Comparison of ENCODE assay signal across 20 cellular contexts in genomic region chr14:20384321-20384720, GRCh38. TPM values are rescaled to one million over a fixed set of nuclear protein-coding genes. Genes with fewer than 3 reads are reported as not detected.
DNase-seq lines count a peak whose midpoint lies in the region; ATAC-seq and TF ChIP-seq lines count a peak whose summit lies in the region.
"Had no signal": no experiment of that assay in that cellular context is flagged by ENCODE, and none has a peak within 500 bp of the region (broad histone marks: within the 10 kb centered on the region; RNA-seq: fewer than 3 reads in every experiment).

No MANE protein-coding gene starts in this region.

- H3K4me3 Mint-ChIP-seq in T-helper 2 cell treated with Interferon-gamma antibody and Interleukin-4, amounts not matched to agents 5 μg/mL and 100 μg/mL, for 36 hours, result no peak overlapping the region
- H3K4me3 Mint-ChIP-seq in neural crest cell, result no peak overlapping the region
- H3K4me3 Mint-ChIP-seq: CD4-positive, alpha-beta memory T cell; GM23338 had no signal

- H3K9me3 Mint-ChIP-seq in T-helper 2 cell treated with Interferon-gamma antibody and Interleukin-4, amounts not matched to agents 5 μg/mL and 100 μg/mL, for 36 hours, result no peaks in the 10 kb centered on the region
- H3K9me3 Mint-ChIP-seq in neural crest cell, result no peaks in the 10 kb centered on the region
- H3K9me3 Mint-ChIP-seq: GM23338 had no signal

- H3K9me3 ChIP-seq in right cardiac atrium (ENCODE audit: control insufficient read depth, low read length), result no peaks in the 10 kb centered on the region
- H3K9me3 ChIP-seq: A549 had no signal

- no peak for DNase-seq in T-helper 2 cell treated with Interferon-gamma antibody and Interleukin-4, amounts not matched to agents 5 μg/mL and 100 μg/mL, for 36 hours (ENCODE audit: low spot score)
- no peak for DNase-seq in T-helper 2 cell
- DNase-seq in cardiac septum (ENCODE audit: low spot score), result peak; percentile 71
- DNase-seq in right cardiac atrium, result no peak
- DNase-seq in neural crest cell (ENCODE audit: low read depth, low spot score), result no peak
- no peak for DNase-seq in KBM-7
- DNase-seq in NCI-H774 (lab: John Stamatoyannopoulos, UW), result no peak
- DNase-seq: AML-193; CD4-positive, alpha-beta memory T cell; DMS153; DMS79 treated with DMSO at 0.1 percent for 48 hours; GF-D8; HCEC 1CT had no signal

- peaks cover 58% of the 10 kb centered on the region for H3K36me3 Mint-ChIP-seq in T-helper 2 cell treated with Interferon-gamma antibody and Interleukin-4, amounts not matched to agents 5 μg/mL and 100 μg/mL, for 36 hours (ENCODE audit: low read depth)
- H3K36me3 Mint-ChIP-seq in neural crest cell (ENCODE audit: low read depth), result no peaks in the 10 kb centered on the region

- H3K27ac ChIP-seq in right cardiac atrium (ENCODE audit: low read length), result no peak overlapping the region
- H3K27ac ChIP-seq: 22Rv1, A549, C4-2B, HL-60 had no signal

- no peaks in the 10 kb centered on the region for H3K27me3 ChIP-seq in right cardiac atrium (ENCODE audit: control insufficient read depth, insufficient read depth)

- no peaks in the 10 kb centered on the region for H3K27me3 Mint-ChIP-seq in T-helper 2 cell treated with Interferon-gamma antibody and Interleukin-4, amounts not matched to agents 5 μg/mL and 100 μg/mL, for 36 hours (ENCODE audit: low read depth)
- H3K27me3 Mint-ChIP-seq in neural crest cell (ENCODE audit: low read depth), result no peaks in the 10 kb centered on the region
- H3K27me3 Mint-ChIP-seq: CD4-positive, alpha-beta memory T cell had no signal

- 90% methylated on average over 7 of the region's 7 CpGs for WGBS in right cardiac atrium

- in situ Hi-C loops in KBM-7 (cut with MboI; ENCODE audit: low pct_unique_long_range_greater_than_20kb, low sequenced_read_pairs), result no loop called here

- peak overlapping the region; percentile 20 for H3K27ac Mint-ChIP-seq in T-helper 2 cell treated with Interferon-gamma antibody and Interleukin-4, amounts not matched to agents 5 μg/mL and 100 μg/mL, for 36 hours
- H3K27ac Mint-ChIP-seq in neural crest cell (ENCODE audit: unreplicated experiment), result peak overlapping the region; percentile 6
- H3K27ac Mint-ChIP-seq: GM23338 had no signal

- TF ChIP-seq CTCF in neural crest cell (conservative IDR thresholded peaks at IDR 0.05), result no peak

- intact Hi-C loops in cardiac septum (cut with DNase I) (no loop called here), right cardiac atrium (cut with DNase I) (no loop called here)

- H3K4me1 ChIP-seq in right cardiac atrium (ENCODE audit: control insufficient read depth, insufficient read depth, low read length), result no peaks in the 10 kb centered on the region
- H3K4me1 ChIP-seq: A549 had no signal

- H3K4me1 Mint-ChIP-seq in T-helper 2 cell treated with Interferon-gamma antibody and Interleukin-4, amounts not matched to agents 5 μg/mL and 100 μg/mL, for 36 hours (ENCODE audit: low read depth), result no peaks in the 10 kb centered on the region
- H3K4me1 Mint-ChIP-seq in neural crest cell, result no peaks in the 10 kb centered on the region
- H3K4me1 Mint-ChIP-seq: CD4-positive, alpha-beta memory T cell had no signal

- ATAC-seq in right cardiac atrium (no peak), HG03439 (IDR thresholded peaks at IDR 0.05; ENCODE audit: unreplicated experiment) (no peak)
- ATAC-seq: GM23338 had no signal

- H3K4me3 ChIP-seq in right cardiac atrium (ENCODE audit: low read length), result no peak overlapping the region
- H3K4me3 ChIP-seq: A549, GM23338 had no signal

RNA-seq across cellular contexts. Expression of gene TEP1, which starts 29.0 kb away (rescaled TPM):
- 15.7 TPM for total RNA-seq in cardiac septum
- 10 to 100 TPM in 3 of 4 donors, 1 to 10 TPM in 1; 7.4 to 14.1 (median 13.1) TPM for total RNA-seq in right cardiac atrium
- polyA plus RNA-seq in right cardiac atrium, result 7.9 TPM
- total RNA-seq in neural crest cell, result 12.7 and 13.7 TPM in 2 replicates

RNA-seq across cellular contexts. Expression of gene PARP2, which starts 40.9 kb away (rescaled TPM):
- total RNA-seq in cardiac septum, result 15.2 TPM
- 10 to 100 TPM; 11.9 to 17.9 (median 16.3) TPM for total RNA-seq in right cardiac atrium
- 14.3 TPM for polyA plus RNA-seq in right cardiac atrium
- 50.7 and 53.2 TPM in 2 replicates for total RNA-seq in neural crest cell

RNA-seq across cellular contexts. Expression of gene CCNB1IP1, which starts 51.2 kb away (rescaled TPM):
- total RNA-seq in cardiac septum, result 61.3 TPM
- total RNA-seq in right cardiac atrium, result 10 to 100 TPM; 41.0 to 58.2 (median 49.5) TPM
- polyA plus RNA-seq in right cardiac atrium, result 72.1 TPM
- total RNA-seq in neural crest cell, result 127 and 132 TPM in 2 replicates

RNA-seq across cellular contexts. Expression of gene KLHL33, which starts 51.6 kb away (rescaled TPM):
- 0.35 TPM for total RNA-seq in cardiac septum
- total RNA-seq in right cardiac atrium, result 1 to 10 TPM in 2 of 4 donors, under 1 TPM in 2; 0.33 to 1.7 (median 0.92) TPM
- 0.68 TPM for polyA plus RNA-seq in right cardiac atrium
- total RNA-seq in neural crest cell, result 0.07 TPM in 1 of 2 replicates, not detected in the other
- total RNA-seq: HT1080 had no signal
- polyA plus RNA-seq: A549; CD4-positive, alpha-beta memory T cell had no signal
